2 cellular contexts compared by ENCODE assay signal in the genomic region with DNA sequence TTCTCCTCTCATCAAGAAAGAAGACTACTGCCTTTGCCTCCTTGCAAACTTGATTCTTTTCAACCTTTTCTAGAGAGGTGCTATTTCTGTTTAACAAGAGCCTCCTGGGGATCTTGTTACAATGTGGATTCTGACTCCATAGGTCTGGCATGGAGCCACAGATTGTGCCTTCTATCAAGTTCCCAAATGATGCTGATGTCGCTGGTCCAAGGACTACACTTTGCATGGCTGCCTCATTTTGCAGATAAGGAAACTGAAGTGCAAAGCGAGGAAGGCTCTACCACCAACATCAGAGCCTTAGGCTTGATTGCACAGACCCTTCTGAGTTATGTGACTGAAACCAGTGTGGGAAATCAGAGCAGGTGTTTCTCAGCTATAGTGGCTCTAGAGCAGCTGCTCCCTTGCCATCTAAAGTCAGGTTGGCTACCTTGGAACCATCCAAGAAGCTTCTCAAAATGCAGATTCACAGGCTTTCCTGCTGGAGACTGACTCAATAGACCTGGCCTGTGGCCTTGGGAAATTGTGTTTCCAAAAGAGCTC.
TF ChIP-seq lines count a peak whose summit lies in the region.

No MANE protein-coding gene starts in this region.

TF ChIP-seq in HEK293, 187 proteins besides CTCF, POLR2A, EP300 and RAD21:
- TF ChIP-seq ZBTB6 (tag by site-specific recombination; IDR thresholded peaks at IDR 0.05) (0 out of 2 replicates have a peak, but pooled peaks have one; percentile 7), ZSCAN30 (tag by site-specific recombination; IDR thresholded peaks at IDR 0.05) (0 out of 2 replicates have a peak, but pooled peaks have one; percentile 22), ZNF302 (tag by site-specific recombination; IDR thresholded peaks at IDR 0.05; ENCODE audit: low read depth) (no peak)

TF ChIP-seq in GM12878, 131 proteins besides CTCF, POLR2A, EP300 and RAD21 (continued from another document):
- no peak for TF ChIP-seq PRDM15 (CRISPR knock-in tag; IDR thresholded peaks at IDR 0.05)
